Comparison of ENCODE assay signal across 22 cellular contexts in the genomic region with DNA sequence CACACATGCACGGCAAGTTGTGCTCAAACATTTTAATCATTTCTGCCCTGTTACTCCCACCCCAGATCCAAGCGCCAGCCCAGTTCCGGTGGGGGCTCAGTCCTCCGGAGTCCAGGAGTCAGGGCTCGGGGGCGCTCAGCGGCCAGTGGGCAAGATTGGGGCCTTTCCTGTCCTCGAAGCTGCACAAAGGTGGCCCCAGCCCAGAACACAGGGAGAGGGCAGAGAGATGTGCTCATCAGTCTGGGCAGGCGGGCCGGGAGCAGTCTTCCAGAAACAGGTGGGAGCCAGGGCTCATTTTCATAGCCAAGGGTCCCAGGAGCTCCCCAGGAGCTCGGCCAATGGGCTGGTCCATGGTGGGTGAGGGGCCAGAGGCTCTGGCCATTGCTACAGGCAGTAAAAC. TPM values are rescaled to one million over a fixed set of nuclear protein-coding genes. Genes with fewer than 3 reads are reported as not detected.
A peak's percentile ranks its signal among the peaks of the same experiment; 100 is the strongest.
DNase-seq lines count a peak whose midpoint lies in the region; ATAC-seq, FAIRE-seq and TF ChIP-seq lines count a peak whose summit lies in the region.
"Had no signal": no experiment of that assay in that cellular context is flagged by ENCODE, and none has a peak within 500 bp of the region (broad histone marks: within the 10 kb centered on the region; RNA-seq: fewer than 3 reads in every experiment).

No MANE protein-coding gene starts in this region.

- no peak for TF ChIP-seq CTCF in thyroid gland (IDR thresholded peaks at IDR 0.05)

- intact Hi-C loops in thyroid gland (cut with DNase I) = no loop called here

- peaks cover 30% of the 10 kb centered on the region for H3K4me1 ChIP-seq in HUES48 (ENCODE audit: control insufficient read depth, insufficient read depth, low read length)
- peaks cover 66 to 70% of the 10 kb centered on the region in 2 donors for H3K4me1 ChIP-seq in duodenal mucosa (ENCODE audit: control insufficient read depth in 1 of 2, insufficient read depth in 2 of 2, low read length in 2 of 2)
- peaks cover 75 to 83% of the 10 kb centered on the region in 2 donors for H3K4me1 ChIP-seq in mucosa of rectum (ENCODE audit: control insufficient read depth in 2 of 2, insufficient read depth in 2 of 2, low read length in 2 of 2)
- peaks cover 72 to 79% of the 10 kb centered on the region in 2 donors for H3K4me1 ChIP-seq in thyroid gland
- H3K4me1 ChIP-seq: SJCRH30 had no signal

- WGBS in thyroid gland, 2 donors = 62 to 66% methylated on average over 10 to 11 of the region's 11 CpGs

- H3K4me3 ChIP-seq in HUES48 (ENCODE audit: low read depth, low read length) (no peak overlapping the region), duodenal mucosa (ENCODE audit: low read depth in 1 of 2, low read length in 2 of 2) (peak overlapping the region; percentile 43 to 47), mucosa of rectum (ENCODE audit: low read length in 2 of 2) (peak overlapping the region in 1 of 2 donors; percentile 49), thyroid gland (replicated peaks in 1 of 3) (no peak overlapping the region)
- H3K4me3 ChIP-seq: dorsolateral prefrontal cortex, HAP-1, SJCRH30 had no signal

- H3K27me3 ChIP-seq in HUES48 (ENCODE audit: control insufficient read depth, insufficient read depth, low read length) (no peaks in the 10 kb centered on the region), duodenal mucosa (ENCODE audit: control insufficient read depth in 1 of 2, insufficient read depth in 2 of 2, low read length in 2 of 2) (no peaks in the 10 kb centered on the region), mucosa of rectum (ENCODE audit: control insufficient read depth in 2 of 2, insufficient read depth in 2 of 2, low read length in 2 of 2) (no peaks in the 10 kb centered on the region), thyroid gland (no peaks in the 10 kb centered on the region)
- H3K27me3 ChIP-seq: dorsolateral prefrontal cortex, SJCRH30 had no signal

- H3K36me3 ChIP-seq in HUES48 (ENCODE audit: control insufficient read depth, insufficient read depth, low read length) (peaks cover 31% of the 10 kb centered on the region), duodenal mucosa (ENCODE audit: control insufficient read depth in 1 of 2, insufficient read depth in 2 of 2, low read length in 2 of 2) (peaks cover 20 to 39% of the 10 kb centered on the region in 2 donors), mucosa of rectum (ENCODE audit: control insufficient read depth in 2 of 2, insufficient read depth in 2 of 2, low read length in 2 of 2) (peaks cover 17 to 34% of the 10 kb centered on the region in 2 donors), thyroid gland (peaks cover 11 to 29% of the 10 kb centered on the region in 2 donors)
- H3K36me3 ChIP-seq: SJCRH30 had no signal

- no peaks in the 10 kb centered on the region for H3K9me3 ChIP-seq in HUES48 (ENCODE audit: control insufficient read depth, insufficient read depth, low read length)
- H3K9me3 ChIP-seq in duodenal mucosa (ENCODE audit: control insufficient read depth in 1 of 2, low read length in 2 of 2) = no peaks in the 10 kb centered on the region
- H3K9me3 ChIP-seq in mucosa of rectum (ENCODE audit: control insufficient read depth in 2 of 2, low read length in 2 of 2) = no peaks in the 10 kb centered on the region
- H3K9me3 ChIP-seq in thyroid gland = no peaks in the 10 kb centered on the region
- H3K9me3 ChIP-seq: HAP-1, SJCRH30 had no signal

- ATAC-seq in GM21619 (IDR thresholded peaks at IDR 0.05; ENCODE audit: unreplicated experiment) = no peak
- ATAC-seq in GM18517 (IDR thresholded peaks at IDR 0.05; ENCODE audit: unreplicated experiment) = no peak
- ATAC-seq: stimulated activated naive B cell treated with anti-CD40 and anti-IgM and Interleukin-4, amounts not matched to agents 10 μg/mL and 1 μg/mL and 100 μg/mL, for 72 hours had no signal

- DNase-seq in thyroid gland (peak in 1 of 2 donors; percentile 22), COLO829 (ENCODE audit: low spot score) (no peak), GM12892 (ENCODE audit: insufficient read length) (no peak)
- DNase-seq: activated CD4-positive, CD25-positive, alpha-beta regulatory T cell treated with anti-CD3 and anti-CD28 coated beads, Interleukin-2, amount 50 U/mL, for 72 hours; dorsolateral prefrontal cortex; glutamatergic neuron; immature natural killer cell; mesenchymal stem cell; NCI-H1417 treated with DMSO at 0.1 percent for 48 hours; NCI-H2171 treated with DMSO at 0.1 percent for 48 hours; SJCRH30; stimulated activated naive B cell treated with anti-CD40 and anti-IgM and Interleukin-4, amounts not matched to agents 10 μg/mL and 1 μg/mL and 100 μg/mL, for 72 hours had no signal

- H3K9ac ChIP-seq in HUES48 (ENCODE audit: low read depth, low read length) = no peak overlapping the region
- H3K9ac ChIP-seq in duodenal mucosa (ENCODE audit: low read depth in 1 of 2, low read length in 2 of 2) = peak overlapping the region; percentile 66 to 100
- H3K9ac ChIP-seq in mucosa of rectum (ENCODE audit: low read depth in 1 of 2, low read length in 2 of 2) = peak overlapping the region in 1 of 2 donors; percentile 64

- no peak for FAIRE-seq in GM12892 (lab: Jason Lieb, UNC)
- FAIRE-seq: bronchial epithelial cell had no signal

- TF ChIP-seq POLR2A in thyroid gland (IDR thresholded peaks at IDR 0.05) = no peak
- no peak for TF ChIP-seq POLR2A in GM12892 (IDR thresholded peaks at IDR 0.05; ENCODE audit: low read depth, low read length)

- H3K27ac ChIP-seq in HUES48 (ENCODE audit: low read depth, low read length) (peak overlapping the region; percentile 57), duodenal mucosa (ENCODE audit: low read depth, low read length) (peak overlapping the region; percentile 88), mucosa of rectum (ENCODE audit: low read depth in 2 of 2, low read length in 2 of 2) (peak overlapping the region; percentile 92 to 98), thyroid gland (peak overlapping the region; percentile 75 to 96 (median 92))
- H3K27ac ChIP-seq: SJCRH30 had no signal

RNA-seq across cellular contexts. Expression of a gene that starts 4.1 kb away (rescaled TPM):
- 10 to 100 TPM; 42.1 to 89.9 (median 72.8) TPM for total RNA-seq in thyroid gland
- polyA plus RNA-seq in GM12892 (2012; ENCODE audit: missing spikeins) = 0.21 TPM
- total RNA-seq: activated CD8-positive, alpha-beta memory T cell treated with anti-CD3 and anti-CD28 coated beads for 36 hours; LHCN-M2; SJCRH30 had no signal
- polyA plus RNA-seq: immature natural killer cell, neural cell had no signal

RNA-seq across cellular contexts. Expression of a gene that starts 14.0 kb away (rescaled TPM):
- total RNA-seq in thyroid gland = 100 to 1,000 TPM in 3 of 4 donors, 10 to 100 TPM in 1; 90.0 to 121 (median 113) TPM
- 31.5 TPM for polyA plus RNA-seq in GM12892 (2012; ENCODE audit: missing spikeins)

RNA-seq across cellular contexts. Expression of a gene that starts 18.4 kb away (rescaled TPM):
- 1 to 10 TPM; 1.4 to 6.6 (median 3.0) TPM for total RNA-seq in thyroid gland
- polyA plus RNA-seq in GM12892 (2012; ENCODE audit: missing spikeins) = 0.28 TPM

RNA-seq across cellular contexts. Expression of a gene that starts 23.2 kb away (rescaled TPM):
- total RNA-seq in thyroid gland = 10 to 100 TPM; 30.1 to 52.0 (median 40.5) TPM
- 21.5 TPM for polyA plus RNA-seq in GM12892 (2012; ENCODE audit: missing spikeins)

RNA-seq across cellular contexts. Expression of a gene that starts 36.8 kb away (rescaled TPM):
- 100 to 1,000 TPM in 2 of 4 donors, 10 to 100 TPM in 2; 58.7 to 145 (median 104) TPM for total RNA-seq in thyroid gland
- 78.4 TPM for polyA plus RNA-seq in GM12892 (2012; ENCODE audit: missing spikeins)

Comparison
In these comparisons a context has a peak if more than half of its experiments do, and no peak if none do; other contexts are left out.
1. H3K4me3 ChIP-seq: peak in duodenal mucosa (2 of 2); none in HUES48 (single experiment) and thyroid gland (0 of 3).
2. Peak in every context shown above with its lines, with median percentiles within 50 percentile points of each other: H3K27ac ChIP-seq.